ENCODE assay signal across 5 cellular contexts in genomic region chr19:12448808-12449207, GRCh38.
"Had no signal": no experiment of that assay in that cellular context is flagged by ENCODE, and none has a peak within 500 bp of the region (broad histone marks: within the 10 kb centered on the region; RNA-seq: fewer than 3 reads in every experiment).

No MANE protein-coding gene starts in this region.

- H3K27ac ChIP-seq: GM23248 had no signal

- H3K9ac ChIP-seq: GM23248 had no signal

- DNase-seq: GM23248, GOT3, H9, HCEC 1CT, KBM-7 had no signal

- H3K4me3 ChIP-seq: GM23248 had no signal
